In the genomic region with DNA sequence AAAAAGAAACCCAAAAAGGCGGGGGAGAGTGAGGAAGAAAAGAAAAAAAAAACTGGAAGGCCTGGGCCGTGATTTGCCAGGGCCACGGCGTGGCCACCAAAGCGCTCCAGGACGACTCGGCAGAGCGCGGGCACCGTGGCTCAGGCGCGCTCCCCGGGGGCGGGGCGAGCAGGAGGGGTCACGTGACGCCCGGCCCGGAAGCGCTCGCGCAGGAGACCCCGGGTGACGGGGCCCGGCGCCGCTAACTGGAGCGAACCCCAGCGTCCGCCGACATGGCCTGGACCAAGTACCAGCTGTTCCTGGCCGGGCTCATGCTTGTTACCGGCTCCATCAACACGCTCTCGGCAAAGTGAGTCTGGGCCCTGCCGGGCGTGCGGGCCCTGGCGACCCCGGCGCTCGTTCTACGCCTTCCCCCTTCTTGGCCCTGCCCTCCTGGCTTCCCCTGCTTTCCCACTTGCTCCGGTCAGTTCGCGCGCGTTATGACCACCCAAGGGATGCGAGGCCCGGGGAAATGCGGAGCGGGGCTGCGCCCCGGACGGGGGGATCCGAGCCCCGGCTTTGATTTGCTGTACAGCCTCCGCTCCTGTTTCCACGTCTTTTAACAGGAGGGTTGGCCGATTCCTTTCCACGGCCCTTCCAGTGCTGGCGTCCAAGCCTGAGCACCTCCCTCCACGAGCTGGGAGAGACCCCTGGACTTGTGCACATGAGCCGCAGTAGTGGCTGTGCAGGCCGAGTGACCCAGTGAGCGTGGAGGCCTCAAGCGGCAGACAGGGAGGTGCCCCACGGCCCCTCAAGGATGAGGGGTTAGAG, we compare ENCODE assay signal across 8 cellular contexts. TPM values are rescaled to one million over a fixed set of nuclear protein-coding genes. Genes with fewer than 3 reads are reported as not detected.
A peak's percentile ranks its signal among the peaks of the same experiment; 100 is the strongest.
DNase-seq lines count a peak whose midpoint lies in the region; ATAC-seq and TF ChIP-seq lines count a peak whose summit lies in the region.

A gene with protein sequence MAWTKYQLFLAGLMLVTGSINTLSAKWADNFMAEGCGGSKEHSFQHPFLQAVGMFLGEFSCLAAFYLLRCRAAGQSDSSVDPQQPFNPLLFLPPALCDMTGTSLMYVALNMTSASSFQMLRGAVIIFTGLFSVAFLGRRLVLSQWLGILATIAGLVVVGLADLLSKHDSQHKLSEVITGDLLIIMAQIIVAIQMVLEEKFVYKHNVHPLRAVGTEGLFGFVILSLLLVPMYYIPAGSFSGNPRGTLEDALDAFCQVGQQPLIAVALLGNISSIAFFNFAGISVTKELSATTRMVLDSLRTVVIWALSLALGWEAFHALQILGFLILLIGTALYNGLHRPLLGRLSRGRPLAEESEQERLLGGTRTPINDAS (plus strand): TSS at position 207 of the 810 bp plus-strand sequence. CDS start 66 bp downstream, at position 273.

- ATAC-seq in GM21526 (IDR thresholded peaks at IDR 0.05; ENCODE audit: low FRiP score, unreplicated experiment) (peak; percentile 67), RWPE2 (ENCODE audit: low read depth) (peak; percentile 77), foreskin keratinocyte (peak; percentile 69)

- H4K20me1 ChIP-seq in neural progenitor cell (ENCODE audit: low read depth) = peaks cover 18% of the 10 kb centered on the region

- H3K9me3 ChIP-seq in RWPE2 (ENCODE audit: severe bottlenecking) (no peaks in the 10 kb centered on the region), neural progenitor cell (ENCODE audit: low read depth) (no peaks in the 10 kb centered on the region), stomach smooth muscle (ENCODE audit: control insufficient read depth in 2 of 2, low read length in 2 of 2) (no peaks in the 10 kb centered on the region)

- H3K4me1 Mint-ChIP-seq in neural progenitor cell = peaks cover 31% of the 10 kb centered on the region

- H3K27ac Mint-ChIP-seq in neural progenitor cell = peak within 1 kb of the TSS; percentile 72

- H3K4me3 ChIP-seq in RWPE2 (ENCODE audit: severe bottlenecking) = peak within 1 kb of the TSS; percentile 69
- peak within 1 kb of the TSS; percentile 64 for H3K4me3 ChIP-seq in neural progenitor cell
- H3K4me3 ChIP-seq in stomach smooth muscle (ENCODE audit: low read length in 2 of 2) = peak within 1 kb of the TSS; percentile 93

- H3K4me3 Mint-ChIP-seq in neural progenitor cell = peak within 1 kb of the TSS; percentile 91

- H3K4me2 ChIP-seq in neural progenitor cell = peak within 1 kb of the TSS; percentile 88

- H3K79me2 ChIP-seq in neural progenitor cell (ENCODE audit: low read depth) = peaks cover 10% of the 10 kb centered on the region

- H3K9ac ChIP-seq in neural progenitor cell (peak within 1 kb of the TSS; percentile 8), stomach smooth muscle (ENCODE audit: low read length in 2 of 2) (peak within 1 kb of the TSS; percentile 91 to 99)

- H3K27me3 ChIP-seq in RWPE2 (ENCODE audit: insufficient read depth, poor library complexity, severe bottlenecking) = no peaks in the 10 kb centered on the region
- H3K27me3 ChIP-seq in foreskin keratinocyte = no peaks in the 10 kb centered on the region
- no peaks in the 10 kb centered on the region for H3K27me3 ChIP-seq in neural progenitor cell
- H3K27me3 ChIP-seq in stomach smooth muscle (ENCODE audit: control insufficient read depth in 1 of 2, insufficient read depth in 2 of 2, low read length in 2 of 2) = no peaks in the 10 kb centered on the region

- peaks cover 1% of the 10 kb centered on the region for H3K36me3 Mint-ChIP-seq in neural progenitor cell

- in situ Hi-C loops in KBM-7 (cut with MboI; ENCODE audit: low pct_unique_long_range_greater_than_20kb, low sequenced_read_pairs) = no loop called here

- peak within 1 kb of the TSS; percentile 77 for H2AFZ ChIP-seq in neural progenitor cell (replicated peaks)

- H3K4me1 ChIP-seq in RWPE2 (ENCODE audit: insufficient read depth, poor library complexity, severe bottlenecking) (peaks cover 19% of the 10 kb centered on the region), foreskin keratinocyte (peaks cover 14% of the 10 kb centered on the region), neural progenitor cell (peaks cover 11% of the 10 kb centered on the region), stomach smooth muscle (ENCODE audit: control insufficient read depth, insufficient read depth, low read length) (peaks cover 38% of the 10 kb centered on the region)

- TF ChIP-seq CTCF in RWPE2 (IDR thresholded peaks at IDR 0.05; ENCODE audit: poor library complexity, severe bottlenecking) (no peak), foreskin keratinocyte (conservative IDR thresholded peaks at IDR 0.05) (no peak), neural progenitor cell (IDR thresholded peaks at IDR 0.05) (no peak)

- peaks cover 9% of the 10 kb centered on the region for H3K27me3 Mint-ChIP-seq in neural progenitor cell (ENCODE audit: insufficient read depth, low read depth)

- H3K36me3 ChIP-seq in RWPE2 (ENCODE audit: low read depth) (peaks cover 15% of the 10 kb centered on the region), neural progenitor cell (no peaks in the 10 kb centered on the region), stomach smooth muscle (ENCODE audit: control insufficient read depth in 2 of 2, insufficient read depth in 2 of 2, low read length in 2 of 2) (peaks cover 0 to 2% of the 10 kb centered on the region in 2 donors)

- H3K9me3 Mint-ChIP-seq in neural progenitor cell = no peaks in the 10 kb centered on the region

- peaks cover 7% of the 10 kb centered on the region for H3F3A ChIP-seq in neural progenitor cell (ENCODE audit: low read depth)

- peak within 1 kb of the TSS; percentile 45 for H3K27ac ChIP-seq in RWPE2 (ENCODE audit: poor library complexity, severe bottlenecking)
- H3K27ac ChIP-seq in foreskin keratinocyte = peak within 1 kb of the TSS; percentile 64
- H3K27ac ChIP-seq in neural progenitor cell = no peak within 1 kb of the TSS
- H3K27ac ChIP-seq in stomach smooth muscle (ENCODE audit: low read length) = peak within 1 kb of the TSS; percentile 83

- DNase-seq in DMS153 treated with DMSO at 0.1 percent for 48 hours (lab: John Stamatoyannopoulos, UW; ENCODE audit: unreplicated experiment) (peak; percentile 53), KBM-7 (peak; percentile 80), RWPE2 (ENCODE audit: low spot score) (no peak), foreskin keratinocyte (no peak), neural progenitor cell (ENCODE audit: low spot score) (peak; percentile 89)
- peak; percentile 43 to 82 (median 59) for DNase-seq in activated naive CD4-positive, alpha-beta T cell (lab: John Stamatoyannopoulos, UW)

RNA-seq across cellular contexts. Expression of the gene that starts here (rescaled TPM):
- 47.3 and 53.8 TPM in 2 replicates for total RNA-seq in foreskin keratinocyte
- 26.7 and 28.5 TPM in 2 replicates for polyA plus RNA-seq in foreskin keratinocyte
- 5.6 and 11.6 TPM in 2 replicates for total RNA-seq in neural progenitor cell (ENCODE audit: low replicate concordance)

Comparison
In these comparisons a context has a peak if more than half of its experiments do, and no peak if none do; other contexts are left out.
1. DNase-seq: peak in DMS153 treated with DMSO at 0.1 percent for 48 hours (single experiment), KBM-7 (single experiment), activated naive CD4-positive, alpha-beta T cell (4 of 4) and neural progenitor cell (single experiment); none in RWPE2 (single experiment) and foreskin keratinocyte (0 of 2).
2. Peak in every context shown above with its lines, with median percentiles within 50 percentile points of each other: ATAC-seq and H3K4me3 ChIP-seq.